In the genomic region with DNA sequence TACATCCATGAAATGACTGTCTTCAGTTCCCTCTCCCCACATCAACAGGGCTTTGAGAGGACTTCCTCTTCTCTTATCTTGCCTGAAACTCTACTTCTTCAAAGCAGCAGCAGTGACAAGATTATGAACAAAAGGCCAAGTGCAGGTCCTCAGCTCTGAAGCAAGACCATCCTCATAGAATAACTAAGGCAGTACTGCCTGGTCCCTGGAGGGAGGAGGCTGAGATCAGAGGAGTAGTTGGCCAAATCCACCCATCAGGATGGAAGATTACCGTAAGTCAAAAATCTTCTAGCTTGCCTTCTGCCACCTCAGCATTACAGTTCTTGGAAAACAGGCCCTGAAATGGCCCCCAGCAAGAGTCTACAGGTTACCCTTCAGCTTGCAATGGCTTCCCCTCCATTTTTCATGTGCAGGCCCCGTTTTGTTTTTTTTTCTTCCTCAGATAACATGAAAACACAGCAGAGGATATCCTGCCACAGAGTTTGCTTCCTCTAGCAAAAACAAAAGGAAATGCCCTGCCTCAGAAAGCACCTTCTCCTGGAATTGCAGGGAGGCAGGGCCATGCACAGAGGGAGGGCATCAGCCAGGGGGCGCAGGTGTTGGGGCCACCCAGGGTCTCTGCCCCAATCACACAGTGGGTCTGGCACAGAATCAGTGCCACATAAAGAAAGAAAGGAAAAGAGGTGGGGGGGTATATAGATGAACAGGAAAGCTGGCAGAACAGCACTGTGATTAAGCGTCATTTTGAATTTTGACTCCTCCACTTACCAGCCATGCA, we compare ENCODE assay signal across 2 cellular contexts.
A peak's percentile ranks its signal among the peaks of the same experiment; 100 is the strongest.
TF ChIP-seq lines count a peak whose summit lies in the region.

No MANE protein-coding gene starts in this region.

TF ChIP-seq in liver, 16 proteins besides CTCF, POLR2A, EP300 and RAD21:
- TF ChIP-seq FOXA1 (IDR thresholded peaks at IDR 0.05) (no peak), YY1 (IDR thresholded peaks at IDR 0.05) (peak; percentile 37), NR2F2 (IDR thresholded peaks at IDR 0.05) (peak; percentile 39)

TF ChIP-seq in HepG2, 621 proteins besides CTCF, POLR2A, EP300 and RAD21:
- TF ChIP-seq TAF1 (CRISPR knock-in tag; IDR thresholded peaks at IDR 0.05), result no peak
- TF ChIP-seq NR2C2 (CRISPR knock-in tag; IDR thresholded peaks at IDR 0.05; ENCODE audit: borderline replicate concordance), result no peak
- TF ChIP-seq HOXD1 (CRISPR knock-in tag; IDR thresholded peaks at IDR 0.05), result no peak
- TF ChIP-seq ADNP (CRISPR knock-in tag; IDR thresholded peaks at IDR 0.05), result no peak
- no peak for TF ChIP-seq ZFY (CRISPR knock-in tag; IDR thresholded peaks at IDR 0.05)
- TF ChIP-seq BCL6 (CRISPR knock-in tag; IDR thresholded peaks at IDR 0.05), result no peak
- no peak for TF ChIP-seq ZNF775 (CRISPR knock-in tag; IDR thresholded peaks at IDR 0.05; ENCODE audit: borderline replicate concordance)
- no peak for TF ChIP-seq ZNF326 (CRISPR knock-in tag; IDR thresholded peaks at IDR 0.05; ENCODE audit: borderline replicate concordance)
- TF ChIP-seq ZNF451 (CRISPR knock-in tag; IDR thresholded peaks at IDR 0.05), result no peak
- TF ChIP-seq, protein P1, sequence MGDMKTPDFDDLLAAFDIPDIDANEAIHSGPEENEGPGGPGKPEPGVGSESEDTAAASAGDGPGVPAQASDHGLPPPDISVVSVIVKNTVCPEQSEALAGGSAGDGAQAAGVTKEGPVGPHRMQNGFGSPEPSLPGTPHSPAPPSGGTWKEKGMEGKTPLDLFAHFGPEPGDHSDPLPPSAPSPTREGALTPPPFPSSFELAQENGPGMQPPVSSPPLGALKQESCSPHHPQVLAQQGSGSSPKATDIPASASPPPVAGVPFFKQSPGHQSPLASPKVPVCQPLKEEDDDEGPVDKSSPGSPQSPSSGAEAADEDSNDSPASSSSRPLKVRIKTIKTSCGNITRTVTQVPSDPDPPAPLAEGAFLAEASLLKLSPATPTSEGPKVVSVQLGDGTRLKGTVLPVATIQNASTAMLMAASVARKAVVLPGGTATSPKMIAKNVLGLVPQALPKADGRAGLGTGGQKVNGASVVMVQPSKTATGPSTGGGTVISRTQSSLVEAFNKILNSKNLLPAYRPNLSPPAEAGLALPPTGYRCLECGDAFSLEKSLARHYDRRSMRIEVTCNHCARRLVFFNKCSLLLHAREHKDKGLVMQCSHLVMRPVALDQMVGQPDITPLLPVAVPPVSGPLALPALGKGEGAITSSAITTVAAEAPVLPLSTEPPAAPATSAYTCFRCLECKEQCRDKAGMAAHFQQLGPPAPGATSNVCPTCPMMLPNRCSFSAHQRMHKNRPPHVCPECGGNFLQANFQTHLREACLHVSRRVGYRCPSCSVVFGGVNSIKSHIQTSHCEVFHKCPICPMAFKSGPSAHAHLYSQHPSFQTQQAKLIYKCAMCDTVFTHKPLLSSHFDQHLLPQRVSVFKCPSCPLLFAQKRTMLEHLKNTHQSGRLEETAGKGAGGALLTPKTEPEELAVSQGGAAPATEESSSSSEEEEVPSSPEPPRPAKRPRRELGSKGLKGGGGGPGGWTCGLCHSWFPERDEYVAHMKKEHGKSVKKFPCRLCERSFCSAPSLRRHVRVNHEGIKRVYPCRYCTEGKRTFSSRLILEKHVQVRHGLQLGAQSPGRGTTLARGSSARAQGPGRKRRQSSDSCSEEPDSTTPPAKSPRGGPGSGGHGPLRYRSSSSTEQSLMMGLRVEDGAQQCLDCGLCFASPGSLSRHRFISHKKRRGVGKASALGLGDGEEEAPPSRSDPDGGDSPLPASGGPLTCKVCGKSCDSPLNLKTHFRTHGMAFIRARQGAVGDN (CRISPR knock-in tag; IDR thresholded peaks at IDR 0.05), result no peak
- TF ChIP-seq, protein P2, sequence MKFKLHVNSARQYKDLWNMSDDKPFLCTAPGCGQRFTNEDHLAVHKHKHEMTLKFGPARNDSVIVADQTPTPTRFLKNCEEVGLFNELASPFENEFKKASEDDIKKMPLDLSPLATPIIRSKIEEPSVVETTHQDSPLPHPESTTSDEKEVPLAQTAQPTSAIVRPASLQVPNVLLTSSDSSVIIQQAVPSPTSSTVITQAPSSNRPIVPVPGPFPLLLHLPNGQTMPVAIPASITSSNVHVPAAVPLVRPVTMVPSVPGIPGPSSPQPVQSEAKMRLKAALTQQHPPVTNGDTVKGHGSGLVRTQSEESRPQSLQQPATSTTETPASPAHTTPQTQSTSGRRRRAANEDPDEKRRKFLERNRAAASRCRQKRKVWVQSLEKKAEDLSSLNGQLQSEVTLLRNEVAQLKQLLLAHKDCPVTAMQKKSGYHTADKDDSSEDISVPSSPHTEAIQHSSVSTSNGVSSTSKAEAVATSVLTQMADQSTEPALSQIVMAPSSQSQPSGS (CRISPR knock-in tag; IDR thresholded peaks at IDR 0.05), result no peak
- no peak for TF ChIP-seq MAZ (IDR thresholded peaks at IDR 0.05; ENCODE audit: borderline replicate concordance, low read depth, low read length)
- TF ChIP-seq MAZ (CRISPR knock-in tag; IDR thresholded peaks at IDR 0.05; ENCODE audit: low read depth), result no peak
- TF ChIP-seq, protein P3, sequence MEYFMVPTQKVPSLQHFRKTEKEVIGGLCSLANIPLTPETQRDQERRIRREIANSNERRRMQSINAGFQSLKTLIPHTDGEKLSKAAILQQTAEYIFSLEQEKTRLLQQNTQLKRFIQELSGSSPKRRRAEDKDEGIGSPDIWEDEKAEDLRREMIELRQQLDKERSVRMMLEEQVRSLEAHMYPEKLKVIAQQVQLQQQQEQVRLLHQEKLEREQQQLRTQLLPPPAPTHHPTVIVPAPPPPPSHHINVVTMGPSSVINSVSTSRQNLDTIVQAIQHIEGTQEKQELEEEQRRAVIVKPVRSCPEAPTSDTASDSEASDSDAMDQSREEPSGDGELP (IDR thresholded peaks at IDR 0.05; ENCODE audit: borderline replicate concordance, low read depth), result no peak
- TF ChIP-seq MED1 (CRISPR knock-in tag; IDR thresholded peaks at IDR 0.05), result no peak
- TF ChIP-seq ZMYM4 (CRISPR knock-in tag; IDR thresholded peaks at IDR 0.05), result no peak
- TF ChIP-seq MYC (CRISPR knock-in tag; IDR thresholded peaks at IDR 0.05; ENCODE audit: borderline replicate concordance), result no peak
- TF ChIP-seq, protein P4, sequence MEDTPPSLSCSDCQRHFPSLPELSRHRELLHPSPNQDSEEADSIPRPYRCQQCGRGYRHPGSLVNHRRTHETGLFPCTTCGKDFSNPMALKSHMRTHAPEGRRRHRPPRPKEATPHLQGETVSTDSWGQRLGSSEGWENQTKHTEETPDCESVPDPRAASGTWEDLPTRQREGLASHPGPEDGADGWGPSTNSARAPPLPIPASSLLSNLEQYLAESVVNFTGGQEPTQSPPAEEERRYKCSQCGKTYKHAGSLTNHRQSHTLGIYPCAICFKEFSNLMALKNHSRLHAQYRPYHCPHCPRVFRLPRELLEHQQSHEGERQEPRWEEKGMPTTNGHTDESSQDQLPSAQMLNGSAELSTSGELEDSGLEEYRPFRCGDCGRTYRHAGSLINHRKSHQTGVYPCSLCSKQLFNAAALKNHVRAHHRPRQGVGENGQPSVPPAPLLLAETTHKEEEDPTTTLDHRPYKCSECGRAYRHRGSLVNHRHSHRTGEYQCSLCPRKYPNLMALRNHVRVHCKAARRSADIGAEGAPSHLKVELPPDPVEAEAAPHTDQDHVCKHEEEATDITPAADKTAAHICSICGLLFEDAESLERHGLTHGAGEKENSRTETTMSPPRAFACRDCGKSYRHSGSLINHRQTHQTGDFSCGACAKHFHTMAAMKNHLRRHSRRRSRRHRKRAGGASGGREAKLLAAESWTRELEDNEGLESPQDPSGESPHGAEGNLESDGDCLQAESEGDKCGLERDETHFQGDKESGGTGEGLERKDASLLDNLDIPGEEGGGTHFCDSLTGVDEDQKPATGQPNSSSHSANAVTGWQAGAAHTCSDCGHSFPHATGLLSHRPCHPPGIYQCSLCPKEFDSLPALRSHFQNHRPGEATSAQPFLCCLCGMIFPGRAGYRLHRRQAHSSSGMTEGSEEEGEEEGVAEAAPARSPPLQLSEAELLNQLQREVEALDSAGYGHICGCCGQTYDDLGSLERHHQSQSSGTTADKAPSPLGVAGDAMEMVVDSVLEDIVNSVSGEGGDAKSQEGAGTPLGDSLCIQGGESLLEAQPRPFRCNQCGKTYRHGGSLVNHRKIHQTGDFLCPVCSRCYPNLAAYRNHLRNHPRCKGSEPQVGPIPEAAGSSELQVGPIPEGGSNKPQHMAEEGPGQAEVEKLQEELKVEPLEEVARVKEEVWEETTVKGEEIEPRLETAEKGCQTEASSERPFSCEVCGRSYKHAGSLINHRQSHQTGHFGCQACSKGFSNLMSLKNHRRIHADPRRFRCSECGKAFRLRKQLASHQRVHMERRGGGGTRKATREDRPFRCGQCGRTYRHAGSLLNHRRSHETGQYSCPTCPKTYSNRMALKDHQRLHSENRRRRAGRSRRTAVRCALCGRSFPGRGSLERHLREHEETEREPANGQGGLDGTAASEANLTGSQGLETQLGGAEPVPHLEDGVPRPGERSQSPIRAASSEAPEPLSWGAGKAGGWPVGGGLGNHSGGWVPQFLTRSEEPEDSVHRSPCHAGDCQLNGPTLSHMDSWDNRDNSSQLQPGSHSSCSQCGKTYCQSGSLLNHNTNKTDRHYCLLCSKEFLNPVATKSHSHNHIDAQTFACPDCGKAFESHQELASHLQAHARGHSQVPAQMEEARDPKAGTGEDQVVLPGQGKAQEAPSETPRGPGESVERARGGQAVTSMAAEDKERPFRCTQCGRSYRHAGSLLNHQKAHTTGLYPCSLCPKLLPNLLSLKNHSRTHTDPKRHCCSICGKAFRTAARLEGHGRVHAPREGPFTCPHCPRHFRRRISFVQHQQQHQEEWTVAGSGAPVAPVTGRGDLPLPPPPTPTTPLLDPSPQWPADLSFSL (CRISPR knock-in tag; IDR thresholded peaks at IDR 0.05), result no peak
